9 cellular contexts compared by ENCODE assay signal in the genomic region with DNA sequence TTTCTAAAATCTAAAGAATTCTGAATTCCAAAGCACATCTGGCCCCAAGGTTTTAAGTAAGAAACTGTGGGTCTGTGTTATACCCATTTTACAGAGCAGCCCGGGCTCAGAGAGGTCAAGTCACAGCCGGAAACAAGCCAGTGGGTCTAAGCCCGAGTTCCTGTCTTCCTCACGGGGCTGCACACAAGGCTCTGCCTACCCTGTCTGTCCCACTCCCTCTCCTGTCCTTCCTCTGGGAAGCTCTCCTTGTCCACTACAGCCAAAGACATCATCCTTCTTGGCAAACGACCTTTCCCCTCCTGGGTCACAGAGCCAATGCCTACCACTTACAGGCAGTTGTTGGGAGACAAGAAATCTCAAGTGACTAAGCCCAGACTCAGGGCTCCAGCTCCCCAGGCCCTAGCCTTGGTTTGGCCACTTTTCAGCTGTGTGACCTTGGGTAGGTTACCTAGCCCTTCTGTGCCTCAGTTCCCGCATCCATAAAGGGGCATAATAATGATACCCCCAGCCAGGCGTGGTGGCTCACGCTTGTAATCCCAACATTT. TPM values are rescaled to one million over a fixed set of nuclear protein-coding genes. Genes with fewer than 3 reads are reported as not detected.
DNase-seq lines count a peak whose midpoint lies in the region; ATAC-seq and TF ChIP-seq lines count a peak whose summit lies in the region.
"Had no signal": no experiment of that assay in that cellular context is flagged by ENCODE, and none has a peak within 500 bp of the region (broad histone marks: within the 10 kb centered on the region; RNA-seq: fewer than 3 reads in every experiment).

No MANE protein-coding gene starts in this region.

- H3K27me3 ChIP-seq in GM23248 (replicated peaks; ENCODE audit: insufficient read depth), result no peaks in the 10 kb centered on the region
- no peaks in the 10 kb centered on the region for H3K27me3 ChIP-seq in foreskin keratinocyte
- H3K27me3 ChIP-seq in prostate gland (replicated peaks; ENCODE audit: insufficient read depth), result no peaks in the 10 kb centered on the region

- 86 to 88% methylated on average over 8 of the region's 8 CpGs for WGBS in GM23248 (ENCODE audit: low coverage in 1 of 2, low lambda C conversion rate in 2 of 2, missing lambda C conversion rate in 2 of 2), 2 experiments
- 92% methylated on average over 8 of the region's 8 CpGs for WGBS in prostate gland

- intact Hi-C loops in prostate gland (cut with DNase I), result loop anchor here (5.0 kb wide), 1 partner anchor 55 kb away; a partner anchor contains a TSS

- ATAC-seq in foreskin keratinocyte (no peak), HG03108 (IDR thresholded peaks at IDR 0.05; ENCODE audit: unreplicated experiment) (no peak), GM18868 (IDR thresholded peaks at IDR 0.05; ENCODE audit: unreplicated experiment) (no peak), GM19463 (IDR thresholded peaks at IDR 0.05; ENCODE audit: unreplicated experiment) (no peak)

- in situ Hi-C loops in GM23248 (cut with MboI), result no loop called here

- peaks cover 33% of the 10 kb centered on the region for H3F3A ChIP-seq in GM23248 (ENCODE audit: insufficient read depth)

- H3K9me2 ChIP-seq in GM23248 (ENCODE audit: insufficient read depth), result no peaks in the 10 kb centered on the region

- no peaks in the 10 kb centered on the region for H3K9me3 ChIP-seq in GM23248 (ENCODE audit: low read depth)
- H3K9me3 ChIP-seq in prostate gland, result no peaks in the 10 kb centered on the region

- no peak for TF ChIP-seq CTCF in foreskin keratinocyte (conservative IDR thresholded peaks at IDR 0.05)
- TF ChIP-seq CTCF in prostate gland (IDR thresholded peaks at IDR 0.05), result no peak

- H3K79me2 ChIP-seq in GM23248 (ENCODE audit: insufficient read depth), result no peaks in the 10 kb centered on the region

- peaks cover 56% of the 10 kb centered on the region for H3K4me1 ChIP-seq in GM23248 (ENCODE audit: insufficient read depth)
- peaks cover 20% of the 10 kb centered on the region for H3K4me1 ChIP-seq in foreskin keratinocyte
- H3K4me1 ChIP-seq in prostate gland (replicated peaks), result no peaks in the 10 kb centered on the region

- DNase-seq in GM23248, result peak; percentile 54
- DNase-seq in SW480 (ENCODE audit: low spot score), result peak; percentile 21
- peak in 1 of 2 donors; percentile 23 for DNase-seq in foreskin keratinocyte
- no peak for DNase-seq in prostate gland (ENCODE audit: low spot score)
- DNase-seq in AG20443 (ENCODE audit: low spot score), result no peak
- DNase-seq: NCI-H510A had no signal

- TF ChIP-seq POLR2A in prostate gland (IDR thresholded peaks at IDR 0.05), result no peak

- peak overlapping the region; percentile 74 for H3K4me2 ChIP-seq in GM23248 (ENCODE audit: unreplicated experiment)

- peak overlapping the region; percentile 71 for H2AFZ ChIP-seq in GM23248

- H3K36me3 ChIP-seq in GM23248 (ENCODE audit: low read depth) (no peaks in the 10 kb centered on the region), prostate gland (no peaks in the 10 kb centered on the region)

- H4K20me1 ChIP-seq in GM23248 (ENCODE audit: insufficient read depth), result no peaks in the 10 kb centered on the region

- H3K27ac ChIP-seq in GM23248, result peak overlapping the region; percentile 95
- peak overlapping the region; percentile 77 for H3K27ac ChIP-seq in foreskin keratinocyte
- peak overlapping the region; percentile 74 to 77 for H3K27ac ChIP-seq in prostate gland

- H3K9ac ChIP-seq in GM23248, result peak overlapping the region; percentile 82

- H3K4me3 ChIP-seq in GM23248, result peak overlapping the region; percentile 60
- no peak overlapping the region for H3K4me3 ChIP-seq in prostate gland

RNA-seq across cellular contexts. Expression of a gene that starts 55.6 kb away (rescaled TPM):
- total RNA-seq in GM23248 (2014; rRNA removed; shearing (Covaris generic)), result 3.0 and 4.2 TPM in 2 replicates
- polyA plus RNA-seq in GM23248 (2016; fragmentation: Nextera tagmentation; extraction: Ambion mirVana) (2.7 and 3.4 TPM in 2 replicates), foreskin keratinocyte (4.8 and 7.1 TPM in 2 replicates)
- total RNA-seq in foreskin keratinocyte (4.5 and 6.4 TPM in 2 replicates), prostate gland (10 to 100 TPM; 12.5 to 16.1 TPM)

Comparison
In these comparisons a context has a peak if more than half of its experiments do, and no peak if none do; other contexts are left out.
1. DNase-seq: peak in GM23248 (single experiment) and SW480 (single experiment); none in prostate gland (single experiment) and AG20443 (single experiment).
2. Peak in every context shown above with its lines, with median percentiles within 50 percentile points of each other: H3K27ac ChIP-seq.